Comparison of ENCODE assay signal across 12 cellular contexts in genomic region chr11:100639140-100639539, GRCh38. TPM values are rescaled to one million over a fixed set of nuclear protein-coding genes. Genes with fewer than 3 reads are reported as not detected.
DNase-seq lines count a peak whose midpoint lies in the region; ATAC-seq, FAIRE-seq and TF ChIP-seq lines count a peak whose summit lies in the region.
"Had no signal": no experiment of that assay in that cellular context is flagged by ENCODE, and none has a peak within 500 bp of the region (broad histone marks: within the 10 kb centered on the region; RNA-seq: fewer than 3 reads in every experiment).

No MANE protein-coding gene starts in this region.

- H3K4me3 Mint-ChIP-seq in astrocyte (ENCODE audit: unreplicated experiment) (no peak overlapping the region), glutamatergic neuron (ENCODE audit: unreplicated experiment) (peak overlapping the region; percentile 12), progenitor cell of endocrine pancreas (ENCODE audit: low read depth) (no peak overlapping the region)

- peak overlapping the region; percentile 47 for H3K9ac ChIP-seq in astrocyte (ENCODE audit: low read length)

- no peaks in the 10 kb centered on the region for H3K36me3 ChIP-seq in astrocyte (ENCODE audit: insufficient read depth, low read length)

- peaks cover 9% of the 10 kb centered on the region for H3K4me1 ChIP-seq in astrocyte (ENCODE audit: insufficient read depth, low read length)

- H3K4me3 ChIP-seq in astrocyte (ENCODE audit: insufficient read depth, low read depth, low read length) = no peak overlapping the region

- DNase-seq in ELF-1 (ENCODE audit: low read depth, low spot score) (peak; percentile 44), astrocyte (ENCODE audit: low read depth) (peak; percentile 54), glutamatergic neuron (no peak), progenitor cell of endocrine pancreas (ENCODE audit: low spot score, unreplicated experiment) (no peak), RPMI8226 (no peak)
- DNase-seq: activated effector memory CD4-positive, alpha-beta T cell treated with Interleukin-2 at 50 U/mL for 16 hours; erythroblast; NCI-H2171 treated with DMSO at 0.1 percent for 48 hours had no signal

- H3K9me3 ChIP-seq in astrocyte (ENCODE audit: insufficient read depth, low read depth, low read length) = no peaks in the 10 kb centered on the region

- TF ChIP-seq CTCF in astrocyte (IDR thresholded peaks at IDR 0.05; ENCODE audit: insufficient read depth, low read depth, low read length) (no peak), glutamatergic neuron (IDR thresholded peaks at IDR 0.05; ENCODE audit: partially characterized antibody, unreplicated experiment) (no peak), progenitor cell of endocrine pancreas (IDR thresholded peaks at IDR 0.05; ENCODE audit: unreplicated experiment) (no peak)

- no peaks in the 10 kb centered on the region for H3K79me2 ChIP-seq in astrocyte (ENCODE audit: insufficient read depth, low read length)

- H3K4me2 ChIP-seq in astrocyte (ENCODE audit: low read length) = peak overlapping the region; percentile 74

- H3K9me3 Mint-ChIP-seq in astrocyte (ENCODE audit: unreplicated experiment) (no peaks in the 10 kb centered on the region), glutamatergic neuron (ENCODE audit: unreplicated experiment) (peaks cover 8% of the 10 kb centered on the region), progenitor cell of endocrine pancreas (ENCODE audit: low read depth) (no peaks in the 10 kb centered on the region)

- H2AFZ ChIP-seq in astrocyte (ENCODE audit: low read depth, low read length) = peak overlapping the region; percentile 72

- H4K20me1 ChIP-seq in astrocyte (ENCODE audit: insufficient read depth, low read length) = no peaks in the 10 kb centered on the region

- H3K36me3 Mint-ChIP-seq in astrocyte (ENCODE audit: low read depth, unreplicated experiment) = no peaks in the 10 kb centered on the region
- peaks cover 5% of the 10 kb centered on the region for H3K36me3 Mint-ChIP-seq in glutamatergic neuron (ENCODE audit: unreplicated experiment)
- H3K36me3 Mint-ChIP-seq in progenitor cell of endocrine pancreas (ENCODE audit: insufficient read depth) = no peaks in the 10 kb centered on the region

- no peaks in the 10 kb centered on the region for H3K27me3 Mint-ChIP-seq in astrocyte (ENCODE audit: low read depth, unreplicated experiment)
- peaks cover 4% of the 10 kb centered on the region for H3K27me3 Mint-ChIP-seq in glutamatergic neuron (ENCODE audit: unreplicated experiment)
- H3K27me3 Mint-ChIP-seq in progenitor cell of endocrine pancreas = no peaks in the 10 kb centered on the region

- H3K4me1 Mint-ChIP-seq in astrocyte (ENCODE audit: low read depth, unreplicated experiment) = peaks cover 8% of the 10 kb centered on the region
- peaks cover 32% of the 10 kb centered on the region for H3K4me1 Mint-ChIP-seq in glutamatergic neuron (ENCODE audit: low read depth, unreplicated experiment)
- peaks cover 15% of the 10 kb centered on the region for H3K4me1 Mint-ChIP-seq in progenitor cell of endocrine pancreas (ENCODE audit: low read depth)

- H3K27ac Mint-ChIP-seq in astrocyte (ENCODE audit: unreplicated experiment) = no peak overlapping the region
- H3K27ac Mint-ChIP-seq in glutamatergic neuron (ENCODE audit: unreplicated experiment) = peak overlapping the region; percentile 31
- H3K27ac Mint-ChIP-seq in progenitor cell of endocrine pancreas = peak overlapping the region; percentile 72

- ATAC-seq in GM21723 (IDR thresholded peaks at IDR 0.05; ENCODE audit: unreplicated experiment) = no peak
- no peak for ATAC-seq in HG02970 (IDR thresholded peaks at IDR 0.05; ENCODE audit: low FRiP score, unreplicated experiment)
- ATAC-seq in HG02884 (IDR thresholded peaks at IDR 0.05; ENCODE audit: unreplicated experiment) = no peak

- no peaks in the 10 kb centered on the region for H3K27me3 ChIP-seq in astrocyte (ENCODE audit: insufficient read depth, low read length)

- no peak for FAIRE-seq in astrocyte (lab: Jason Lieb, UNC)

- no peak overlapping the region for H3K27ac ChIP-seq in astrocyte (ENCODE audit: low read depth, low read length)
- H3K27ac ChIP-seq: HL-60 had no signal

RNA-seq across cellular contexts. Expression of gene ARHGAP42, which starts 47.9 kb away (rescaled TPM):
- 33.2 and 34.2 TPM in 2 replicates for total RNA-seq in astrocyte
- 21.4 TPM for total RNA-seq in glutamatergic neuron (ENCODE audit: unreplicated experiment)
- total RNA-seq in progenitor cell of endocrine pancreas = 25.3 and 27.7 TPM in 2 replicates

Comparison
In these comparisons a context has a peak if more than half of its experiments do, and no peak if none do; other contexts are left out.
1. DNase-seq: peak in ELF-1 (single experiment) and astrocyte (single experiment); none in glutamatergic neuron (single experiment), progenitor cell of endocrine pancreas (single experiment) and RPMI8226 (single experiment).